Comparison of ENCODE assay signal across 1 cellular context in genomic region chr16:24996731-24997130, GRCh38.
TF ChIP-seq lines count a peak whose summit lies in the region.

No MANE protein-coding gene starts in this region.

TF ChIP-seq in HepG2, 621 proteins besides CTCF, POLR2A, EP300 and RAD21:
- TF ChIP-seq BCL6 (CRISPR knock-in tag; IDR thresholded peaks at IDR 0.05) (peak; percentile 80), MXD3 (CRISPR knock-in tag; IDR thresholded peaks at IDR 0.05) (no peak)
